In genomic region chr17:1590031-1590746, GRCh38 we compare ENCODE assay signal across 9 cellular contexts. TPM values are rescaled to one million over a fixed set of nuclear protein-coding genes. Genes with fewer than 3 reads are reported as not detected.
DNase-seq lines count a peak whose midpoint lies in the region; ATAC-seq and TF ChIP-seq lines count a peak whose summit lies in the region.
"Had no signal": no experiment of that assay in that cellular context is flagged by ENCODE, and none has a peak within 500 bp of the region (broad histone marks: within the 10 kb centered on the region; RNA-seq: fewer than 3 reads in every experiment).

No MANE protein-coding gene starts in this region.

- DNase-seq in AG08395 (ENCODE audit: low spot score) (peak; percentile 96), HFFc6 (peak; percentile 81), adrenal gland (peak; percentile 77 to 95 (median 92)), hepatocyte (ENCODE audit: low spot score) (peak; percentile 88), thoracic aorta (ENCODE audit: low spot score) (peak; percentile 62), NCI-H187 treated with DMSO at 0.1 percent for 48 hours (lab: John Stamatoyannopoulos, UW) (no peak), SHP77 (lab: John Stamatoyannopoulos, UW) (no peak), KG1 (lab: John Stamatoyannopoulos, UW) (no peak)

- peaks cover 18% of the 10 kb centered on the region for H3K4me1 Mint-ChIP-seq in HFFc6 (ENCODE audit: low read depth)

- WGBS in adrenal gland, 4 donors, result 16 to 51% (median 37%) methylated on average over 9 to 19 of the region's 19 CpGs
- 30% methylated on average over 18 of the region's 19 CpGs for WGBS in hepatocyte (ENCODE audit: low lambda C conversion rate, missing lambda C conversion rate)

- H4K20me1 ChIP-seq in hepatocyte (ENCODE audit: insufficient read depth, poor library complexity, severe bottlenecking), result no peaks in the 10 kb centered on the region

- TF ChIP-seq POLR2A in adrenal gland (IDR thresholded peaks at IDR 0.05), result no peak

- H3K27me3 ChIP-seq in adrenal gland (no peaks in the 10 kb centered on the region), hepatocyte (no peaks in the 10 kb centered on the region), thoracic aorta (replicated peaks; ENCODE audit: insufficient read depth) (no peaks in the 10 kb centered on the region)
- H3K27me3 ChIP-seq: tibial nerve had no signal

- no peak for TF ChIP-seq CTCF in HFFc6 (IDR thresholded peaks at IDR 0.05)
- no peak for TF ChIP-seq CTCF in adrenal gland (IDR thresholded peaks at IDR 0.05)
- no peak for TF ChIP-seq CTCF in hepatocyte (IDR thresholded peaks at IDR 0.05; ENCODE audit: poor library complexity)
- TF ChIP-seq CTCF in thoracic aorta (IDR thresholded peaks at IDR 0.05), result no peak

- ATAC-seq in thoracic aorta (ENCODE audit: insufficient number of reproducible peaks, low FRiP score, low read depth), result peak; percentile 62

- H3K36me3 Mint-ChIP-seq in HFFc6 (ENCODE audit: low read depth), result no peaks in the 10 kb centered on the region

- H3K9me3 ChIP-seq in adrenal gland (replicated peaks in 1 of 3) (no peaks in the 10 kb centered on the region), hepatocyte (ENCODE audit: low read depth) (no peaks in the 10 kb centered on the region), thoracic aorta (no peaks in the 10 kb centered on the region)
- H3K9me3 ChIP-seq: tibial nerve had no signal

- H3K9me2 ChIP-seq in hepatocyte (replicated peaks; ENCODE audit: insufficient read depth), result no peaks in the 10 kb centered on the region

- no peak overlapping the region for H2AFZ ChIP-seq in hepatocyte

- H3K27me3 Mint-ChIP-seq in HFFc6 (ENCODE audit: insufficient read depth), result no peaks in the 10 kb centered on the region; the same call in none of the 2 replicates

- peaks cover 15 to 27% of the 10 kb centered on the region in 2 donors for H3K4me1 ChIP-seq in adrenal gland (replicated peaks in 1 of 2)
- peaks cover 53% of the 10 kb centered on the region for H3K4me1 ChIP-seq in hepatocyte (ENCODE audit: insufficient read depth)
- peaks cover 32 to 52% of the 10 kb centered on the region in 2 donors for H3K4me1 ChIP-seq in thoracic aorta (ENCODE audit: control insufficient read depth in 1 of 2, low read depth in 2 of 2)

- H3K27ac ChIP-seq in adrenal gland (peak overlapping the region; percentile 61 to 88 (median 78)), hepatocyte (peak overlapping the region; percentile 87), thoracic aorta (peak overlapping the region; percentile 79 to 87)

- H3K4me3 ChIP-seq in adrenal gland (no peak overlapping the region), hepatocyte (no peak overlapping the region), thoracic aorta (peak overlapping the region; percentile 45)
- H3K4me3 ChIP-seq: tibial nerve had no signal

- H3K27ac Mint-ChIP-seq in HFFc6, result peak overlapping the region; percentile 64

- intact Hi-C loops in adrenal gland (cut with DNase I), result no loop called here

- H3K36me3 ChIP-seq in adrenal gland (replicated peaks in 1 of 2), result peaks cover 0 to 15% of the 10 kb centered on the region in 2 donors
- no peaks in the 10 kb centered on the region for H3K36me3 ChIP-seq in hepatocyte (replicated peaks; ENCODE audit: insufficient read depth, low read depth)
- no peaks in the 10 kb centered on the region for H3K36me3 ChIP-seq in thoracic aorta

- peak overlapping the region; percentile 53 for H3K4me3 Mint-ChIP-seq in HFFc6

- no peaks in the 10 kb centered on the region for H3K79me2 ChIP-seq in hepatocyte

- H3K9me3 Mint-ChIP-seq in HFFc6, result no peaks in the 10 kb centered on the region

- H3K4me2 ChIP-seq in hepatocyte, result peak overlapping the region; percentile 50

RNA-seq across cellular contexts. Expression of gene PITPNA, which starts 27.6 kb away (rescaled TPM):
- total RNA-seq in HFFc6 (2021; fragmentation: NEBNext Ultra II Directional; extraction: Animal tissue kit (Norgen Biotek cat#: 25700)), result 10 to 100 TPM; 59.5 to 75.9 (median 67.7) TPM
- total RNA-seq in adrenal gland (100 to 1,000 TPM in 1 of 8 donors, 10 to 100 TPM in 7; 32.1 to 107 (median 54.3) TPM), hepatocyte (25.4 and 26.8 TPM in 2 replicates), thoracic aorta (10 to 100 TPM; 33.8 to 39.4 TPM)
- polyA plus RNA-seq in adrenal gland (100 to 1,000 TPM in 1 of 3 donors, 10 to 100 TPM in 2; 16.4 to 157 (median 17.8) TPM), hepatocyte (55.0 and 58.0 TPM in 2 replicates)

RNA-seq across cellular contexts. Expression of gene SLC43A2, which starts 38.4 kb away (rescaled TPM):
- total RNA-seq in HFFc6 (2021; fragmentation: NEBNext Ultra II Directional; extraction: Animal tissue kit (Norgen Biotek cat#: 25700)), result 10 to 100 TPM in 1 of 6 experiments, 1 to 10 TPM in 5; 6.4 to 11.2 (median 6.9) TPM
- total RNA-seq in adrenal gland, result 10 to 100 TPM; 12.3 to 32.5 (median 19.8) TPM
- polyA plus RNA-seq in adrenal gland, result 10 to 100 TPM in 1 of 3 donors, 1 to 10 TPM in 2; 6.8 to 17.2 (median 7.5) TPM
- 6.0 and 6.1 TPM in 2 replicates for total RNA-seq in hepatocyte
- polyA plus RNA-seq in hepatocyte, result 9.8 and 10.2 TPM in 2 replicates
- 10 to 100 TPM; 21.1 to 21.9 TPM for total RNA-seq in thoracic aorta

RNA-seq across cellular contexts. Expression of gene SCARF1, which starts 55.3 kb away (rescaled TPM):
- total RNA-seq in HFFc6 (2021; fragmentation: NEBNext Ultra II Directional; extraction: Animal tissue kit (Norgen Biotek cat#: 25700)), result under 1 TPM; 0.09 to 0.38 (median 0.21) TPM
- total RNA-seq in adrenal gland (10 to 100 TPM in 7 of 8 donors, 1 to 10 TPM in 1; 9.3 to 24.8 (median 18.9) TPM), hepatocyte (0.93 and 1.2 TPM in 2 replicates), thoracic aorta (10 to 100 TPM; 17.6 to 19.1 TPM)
- polyA plus RNA-seq in adrenal gland (10 to 100 TPM in 2 of 3 donors, under 1 TPM in 1; 0.81 to 19.1 (median 10.5) TPM), hepatocyte (1.0 and 2.0 TPM in 2 replicates)

RNA-seq across cellular contexts. Expression of gene RILP, which starts 59.5 kb away (rescaled TPM):
- total RNA-seq in HFFc6 (2021; fragmentation: NEBNext Ultra II Directional; extraction: Animal tissue kit (Norgen Biotek cat#: 25700)), result 1 to 10 TPM; 4.6 to 6.5 (median 5.0) TPM
- total RNA-seq in adrenal gland (10 to 100 TPM; 21.5 to 78.3 (median 36.2) TPM), hepatocyte (10.3 and 13.7 TPM in 2 replicates), thoracic aorta (10 to 100 TPM; 16.1 to 38.9 TPM)
- polyA plus RNA-seq in adrenal gland (10 to 100 TPM; 37.9 to 46.5 (median 40.4) TPM), hepatocyte (9.9 and 11.1 TPM in 2 replicates)

Comparison
In these comparisons a context has a peak if more than half of its experiments do, and no peak if none do; other contexts are left out.
1. DNase-seq: peak in AG08395 (single experiment), HFFc6 (single experiment), adrenal gland (7 of 7), hepatocyte (single experiment) and thoracic aorta (single experiment); none in NCI-H187 treated with DMSO at 0.1 percent for 48 hours (single experiment), SHP77 (0 of 2) and KG1 (single experiment).
2. Peak in every context shown above with its lines, with median percentiles within 50 percentile points of each other: H3K27ac ChIP-seq.